In genomic region chr11:77471520-77472234, GRCh38 we compare ENCODE assay signal across 9 cellular contexts. TPM values are rescaled to one million over a fixed set of nuclear protein-coding genes. Genes with fewer than 3 reads are reported as not detected.
DNase-seq lines count a peak whose midpoint lies in the region; ATAC-seq and TF ChIP-seq lines count a peak whose summit lies in the region.
"Had no signal": no experiment of that assay in that cellular context is flagged by ENCODE, and none has a peak within 500 bp of the region (broad histone marks: within the 10 kb centered on the region; RNA-seq: fewer than 3 reads in every experiment).

No MANE protein-coding gene starts in this region.

- POLR2A ChIA-PET in HEK293 (lab: Yijun Ruan, JAX), result interaction anchor here (0.7 to 2.1 kb wide), 2 partner anchors 25 to 76 kb away, joined by 3 to 6 read pairs; no protein-coding TSS in a partner anchor

- H3K4me3 ChIP-seq in CD4-positive, CD25-positive, alpha-beta regulatory T cell (ENCODE audit: low read depth, low read length), result no peak overlapping the region
- H3K4me3 ChIP-seq in HEK293 (ENCODE audit: low read depth, low read length) (no peak overlapping the region), SK-N-MC (peak overlapping the region; percentile 11; the same call in 1 of the 2 replicates), fibroblast of pulmonary artery (replicated peaks; ENCODE audit: low read depth, low read length) (no peak overlapping the region), thyroid gland (replicated peaks in 1 of 3) (peak overlapping the region in 1 of 3 donors; percentile 8)

- H3K4me1 Mint-ChIP-seq in CD4-positive, CD25-positive, alpha-beta regulatory T cell, result peaks cover 0 to 25% (median 11%) of the 10 kb centered on the region in 4 donors

- H3K4me1 ChIP-seq in CD4-positive, CD25-positive, alpha-beta regulatory T cell (ENCODE audit: control insufficient read depth, insufficient read depth, low read length, poor library complexity, severe bottlenecking), result peaks cover 12% of the 10 kb centered on the region
- H3K4me1 ChIP-seq in HEK293 (ENCODE audit: control insufficient read depth, insufficient read depth, low read length), result peaks cover 15% of the 10 kb centered on the region
- H3K4me1 ChIP-seq in thyroid gland, result peaks cover 22 to 39% of the 10 kb centered on the region in 2 donors

- CTCF ChIA-PET in HEK293 (lab: Yijun Ruan, JAX), result interaction anchor here (0.6 to 3.0 kb wide), 28 partner anchors 10 to 1002 kb away, joined by 3 to 34 read pairs (median 4); no protein-coding TSS in a partner anchor

- H3K27me3 Mint-ChIP-seq in CD4-positive, CD25-positive, alpha-beta regulatory T cell, result peaks cover 77% of the 10 kb centered on the region

- H3K9me3 Mint-ChIP-seq in CD4-positive, CD25-positive, alpha-beta regulatory T cell, result peaks cover 0 to 2% (median 0%) of the 10 kb centered on the region in 7 donors

- WGBS in thyroid gland, 2 donors, result 44 to 45% methylated on average over 3 of the region's 3 CpGs

- no peak overlapping the region for H3K27ac ChIP-seq in CD4-positive, CD25-positive, alpha-beta regulatory T cell (ENCODE audit: insufficient read depth, low read length, poor library complexity, severe bottlenecking)
- H3K27ac ChIP-seq in HEK293 (ENCODE audit: extremely low read depth, low read depth, low read length) (no peak overlapping the region), SK-N-MC (no peak overlapping the region), thyroid gland (peak overlapping the region; percentile 89 to 93 (median 92))

- H3K9me3 ChIP-seq in CD4-positive, CD25-positive, alpha-beta regulatory T cell (ENCODE audit: control insufficient read depth in 2 of 2, low read length in 2 of 2), result no peaks in the 10 kb centered on the region
- H3K9me3 ChIP-seq in HEK293 (ENCODE audit: control insufficient read depth, insufficient read depth, low read depth, low read length), result no peaks in the 10 kb centered on the region
- no peaks in the 10 kb centered on the region for H3K9me3 ChIP-seq in SK-N-MC (ENCODE audit: low read depth, low read length)
- no peaks in the 10 kb centered on the region for H3K9me3 ChIP-seq in thyroid gland
- H3K9me3 ChIP-seq: tibial nerve had no signal

- TF ChIP-seq CTCF in HEK293 (tag by site-specific recombination; IDR thresholded peaks at IDR 0.05) (no peak), fibroblast of pulmonary artery (IDR thresholded peaks at IDR 0.05; ENCODE audit: low read length, missing control alignments) (peak; percentile 25), thyroid gland (IDR thresholded peaks at IDR 0.05) (peak in 1 of 6 experiments; percentile 21)

- H3K36me3 ChIP-seq in CD4-positive, CD25-positive, alpha-beta regulatory T cell (ENCODE audit: control insufficient read depth, insufficient read depth, low read length), result no peaks in the 10 kb centered on the region
- H3K36me3 ChIP-seq in HEK293 (ENCODE audit: control insufficient read depth in 2 of 2, insufficient read depth in 1 of 2, low read length in 2 of 2), result no peaks in the 10 kb centered on the region
- H3K36me3 ChIP-seq in SK-N-MC (ENCODE audit: insufficient read depth, low read length), result no peaks in the 10 kb centered on the region
- H3K36me3 ChIP-seq in thyroid gland, result no peaks in the 10 kb centered on the region
- H3K36me3 ChIP-seq: tibial nerve had no signal

- H3K9ac ChIP-seq in SK-N-MC (ENCODE audit: insufficient read length), result no peak overlapping the region

- no peak overlapping the region for H3K27ac Mint-ChIP-seq in CD4-positive, CD25-positive, alpha-beta regulatory T cell

- no peak for TF ChIP-seq POLR2A in thyroid gland (IDR thresholded peaks at IDR 0.05)

- peaks cover 46% of the 10 kb centered on the region for H3K27me3 ChIP-seq in CD4-positive, CD25-positive, alpha-beta regulatory T cell (ENCODE audit: control insufficient read depth, insufficient read depth, low read length)
- H3K27me3 ChIP-seq in thyroid gland, result no peaks in the 10 kb centered on the region
- H3K27me3 ChIP-seq: tibial nerve had no signal

- H3K4me3 Mint-ChIP-seq in CD4-positive, CD25-positive, alpha-beta regulatory T cell, result peak overlapping the region; percentile 48 to 90 (median 72)

- intact Hi-C loops in thyroid gland (cut with DNase I), result no loop called here

- no peaks in the 10 kb centered on the region for H3K36me3 Mint-ChIP-seq in CD4-positive, CD25-positive, alpha-beta regulatory T cell

- DNase-seq in CD4-positive, CD25-positive, alpha-beta regulatory T cell, result peak in 1 of 3 donors; percentile 26
- DNase-seq in SK-N-MC (ENCODE audit: low read depth, low spot score) (no peak), fibroblast of pulmonary artery (ENCODE audit: low read depth) (no peak), thyroid gland (peak; percentile 39 to 40), HPDE6-E6E7 (ENCODE audit: extremely low spot score) (no peak), iPS-NIHi7 (ENCODE audit: extremely low spot score) (no peak)

- no peak for ATAC-seq in CD4-positive, CD25-positive, alpha-beta regulatory T cell (ENCODE audit: low read depth in 2 of 2)
- no peak for ATAC-seq in GM21825 (IDR thresholded peaks at IDR 0.05; ENCODE audit: unreplicated experiment)

TF ChIP-seq in HEK293, 187 proteins besides CTCF, POLR2A, EP300 and RAD21:
- TF ChIP-seq ZNF561 (tag by site-specific recombination; IDR thresholded peaks at IDR 0.05; ENCODE audit: borderline replicate concordance), result 0 out of 2 replicates have a peak, but pooled peaks have one; percentile 45
- TF ChIP-seq ZNF777 (tag by site-specific recombination; IDR thresholded peaks at IDR 0.05; ENCODE audit: borderline replicate concordance), result no peak
- TF ChIP-seq ZNF658 (tag by site-specific recombination; IDR thresholded peaks at IDR 0.05), result no peak
- no peak for TF ChIP-seq ZFP37 (tag by site-specific recombination; IDR thresholded peaks at IDR 0.05)
- 0 out of 2 replicates have a peak, but pooled peaks have one; percentile 51 for TF ChIP-seq ZNF2 (tag by site-specific recombination; IDR thresholded peaks at IDR 0.05)
- TF ChIP-seq ZBTB17 (tag by site-specific recombination; IDR thresholded peaks at IDR 0.05), result peak; percentile 34; the same call in 1 of the 2 replicates
- peak; percentile 59; the same call in 1 of the 2 replicates for TF ChIP-seq PRDM1 (tag by site-specific recombination; IDR thresholded peaks at IDR 0.05)

RNA-seq across cellular contexts. Expression of gene PAK1, which starts 2.2 kb away (rescaled TPM):
- 15.3 TPM for total RNA-seq in CD4-positive, CD25-positive, alpha-beta regulatory T cell
- polyA plus RNA-seq in CD4-positive, CD25-positive, alpha-beta regulatory T cell, result 10 to 100 TPM in 2 of 4 donors, 1 to 10 TPM in 2; 8.0 to 14.2 (median 11.1) TPM
- 100 to 1,000 TPM in 1 of 4 donors, 10 to 100 TPM in 3; 47.0 to 110 (median 84.0) TPM for total RNA-seq in thyroid gland

Comparison
In these comparisons a context has a peak if more than half of its experiments do, and no peak if none do; other contexts are left out.
1. DNase-seq: peak in thyroid gland (2 of 2); none in SK-N-MC (single experiment), fibroblast of pulmonary artery (single experiment), HPDE6-E6E7 (single experiment) and iPS-NIHi7 (single experiment).
2. H3K27ac ChIP-seq: peak in thyroid gland (3 of 3); none in CD4-positive, CD25-positive, alpha-beta regulatory T cell (single experiment), HEK293 (single experiment) and SK-N-MC (single experiment).